ENCODE assay signal across 10 cellular contexts in genomic region chr21:31161157-31161556, GRCh38.
A peak's percentile ranks its signal among the peaks of the same experiment; 100 is the strongest.
DNase-seq lines count a peak whose midpoint lies in the region; ATAC-seq and TF ChIP-seq lines count a peak whose summit lies in the region.
"Had no signal": no experiment of that assay in that cellular context is flagged by ENCODE, and none has a peak within 500 bp of the region (broad histone marks: within the 10 kb centered on the region; RNA-seq: fewer than 3 reads in every experiment).

No MANE protein-coding gene starts in this region.

- H4K20me1 ChIP-seq in osteoblast (ENCODE audit: insufficient read depth, low read length) = no peaks in the 10 kb centered on the region

- H3K9me3 ChIP-seq in SJCRH30 (replicated peaks) (no peaks in the 10 kb centered on the region), osteoblast (ENCODE audit: low read depth, low read length) (no peaks in the 10 kb centered on the region)

- TF ChIP-seq CTCF in epithelial cell of proximal tubule (conservative IDR thresholded peaks at IDR 0.05; ENCODE audit: low read depth, low read length) (no peak), osteoblast (IDR thresholded peaks at IDR 0.05; ENCODE audit: extremely low read depth, low read depth, low read length) (no peak)

- no peak overlapping the region for H2AFZ ChIP-seq in osteoblast (ENCODE audit: low read length)

- H3K4me3 ChIP-seq in SJCRH30 (peak overlapping the region; percentile 20; the same call in 1 of the 2 replicates), epithelial cell of proximal tubule (ENCODE audit: low read depth, low read length) (peak overlapping the region; percentile 31), osteoblast (ENCODE audit: insufficient read depth, low read length) (no peak overlapping the region)
- H3K4me3 ChIP-seq: ascending aorta, lung had no signal

- peak; percentile 40 for DNase-seq in EH (ENCODE audit: low read depth)
- DNase-seq in SJCRH30 = peak; percentile 57 to 69
- peak; percentile 40 for DNase-seq in epithelial cell of proximal tubule (ENCODE audit: low read depth)
- DNase-seq in osteoblast (ENCODE audit: insufficient read length, low spot score, missing footprints) = no peak
- no peak for DNase-seq in NOMO-1 treated with DMSO at 0.1 percent for 48 hours (lab: John Stamatoyannopoulos, UW; ENCODE audit: unreplicated experiment)
- no peak for DNase-seq in mucosa of gallbladder (ENCODE audit: low spot score)

- no peaks in the 10 kb centered on the region for H3K36me3 ChIP-seq in SJCRH30
- H3K36me3 ChIP-seq in osteoblast (ENCODE audit: insufficient read depth, low read length) = no peaks in the 10 kb centered on the region
- H3K36me3 ChIP-seq: ascending aorta had no signal

- H3K27ac ChIP-seq in SJCRH30 = peak overlapping the region; percentile 73
- H3K27ac ChIP-seq in osteoblast (ENCODE audit: low read depth, low read length) = no peak overlapping the region
- H3K27ac ChIP-seq: ascending aorta had no signal

- peak overlapping the region; percentile 36 for H3K4me2 ChIP-seq in osteoblast (ENCODE audit: insufficient read depth, low read length)

- H3K27me3 ChIP-seq in SJCRH30 (no peaks in the 10 kb centered on the region), osteoblast (ENCODE audit: insufficient read depth, low read length) (no peaks in the 10 kb centered on the region)
- H3K27me3 ChIP-seq: ascending aorta had no signal

- ATAC-seq in GM21786 (IDR thresholded peaks at IDR 0.05; ENCODE audit: unreplicated experiment) (no peak), GM18858 (IDR thresholded peaks at IDR 0.05; ENCODE audit: unreplicated experiment) (no peak)

- H3K79me2 ChIP-seq in osteoblast (ENCODE audit: insufficient read depth, low read length) = no peaks in the 10 kb centered on the region

- H3K4me1 ChIP-seq in SJCRH30 (peaks cover 20% of the 10 kb centered on the region), osteoblast (ENCODE audit: insufficient read depth, low read length) (peaks cover 20% of the 10 kb centered on the region)
- H3K4me1 ChIP-seq: ascending aorta had no signal

Comparison
In these comparisons a context has a peak if more than half of its experiments do, and no peak if none do; other contexts are left out.
1. DNase-seq: peak in EH (single experiment), SJCRH30 (2 of 2) and epithelial cell of proximal tubule (single experiment); none in osteoblast (single experiment), NOMO-1 treated with DMSO at 0.1 percent for 48 hours (single experiment) and mucosa of gallbladder (single experiment).